8 cellular contexts compared by ENCODE assay signal in genomic region chr2:86808315-86809161, GRCh38. TPM values are rescaled to one million over a fixed set of nuclear protein-coding genes. Genes with fewer than 3 reads are reported as not detected.
DNase-seq lines count a peak whose midpoint lies in the region; ATAC-seq, FAIRE-seq and TF ChIP-seq lines count a peak whose summit lies in the region.

No MANE protein-coding gene starts in this region.

- peak overlapping the region; percentile 60 to 78 (median 61) for H3K4me3 ChIP-seq in keratinocyte (ENCODE audit: control insufficient read depth in 2 of 3, extremely low read depth in 1 of 3, insufficient read depth in 2 of 3, low read depth in 1 of 3, low read length in 3 of 3)

- H3K79me2 ChIP-seq in keratinocyte (ENCODE audit: control insufficient read depth, insufficient read depth, low read length) = no peaks in the 10 kb centered on the region

- DNase-seq in AG08395 (ENCODE audit: low spot score) (peak; percentile 93), NCI-H345 (lab: John Stamatoyannopoulos, UW) (peak; percentile 91), cerebellar nuclear complex (lab: John Stamatoyannopoulos, UW) (peak; percentile 15 to 73), keratinocyte (ENCODE audit: low read depth, low spot score) (no peak)
- DNase-seq in stimulated activated CD4-positive, alpha-beta T cell treated with anti-CD3 and anti-CD28 coated beads, Interleukin-12 subunit alpha, Interleukin-12 subunit beta, amount 100 ng/mL, for 48 hours (ENCODE audit: low read depth in 2 of 3, low spot score in 1 of 3) = peak; percentile 82 to 93 (median 86)

- H3K27me3 ChIP-seq in keratinocyte (ENCODE audit: control insufficient read depth, extremely low read depth, insufficient read depth, low read length) = peaks cover 14% of the 10 kb centered on the region

- FAIRE-seq in keratinocyte (lab: Jason Lieb, UNC) = peak; percentile 61

- H3K4me2 ChIP-seq in keratinocyte (ENCODE audit: control insufficient read depth, extremely low read depth, insufficient read depth, low read depth, low read length) = peak overlapping the region; percentile 70

- dilution Hi-C loops in keratinocyte (cut with MboI; ENCODE audit: extremely low pct_ligation_motif_present, low sequenced_read_pairs) = no loop called here

- H3K9me3 ChIP-seq in keratinocyte (ENCODE audit: control insufficient read depth, low read depth, low read length) = no peaks in the 10 kb centered on the region

- no peak overlapping the region for H3K27ac ChIP-seq in keratinocyte (ENCODE audit: control insufficient read depth, insufficient read depth, low read length)

- no peaks in the 10 kb centered on the region for H4K20me1 ChIP-seq in keratinocyte (ENCODE audit: control insufficient read depth, extremely low read depth, insufficient read depth, low read length)

- no peaks in the 10 kb centered on the region for H3K9me1 ChIP-seq in keratinocyte (ENCODE audit: control insufficient read depth, extremely low read depth, insufficient read depth, low read length)

- no peaks in the 10 kb centered on the region for H3K36me3 ChIP-seq in keratinocyte (ENCODE audit: control insufficient read depth in 2 of 2, extremely low read depth in 1 of 2, insufficient read depth in 2 of 2, low read length in 2 of 2)

- H3K9ac ChIP-seq in keratinocyte (ENCODE audit: control insufficient read depth, extremely low read depth, insufficient read depth, low read length) = peak overlapping the region; percentile 65

- peak; percentile 85 to 99 (median 91) for TF ChIP-seq CTCF in keratinocyte (optimal IDR thresholded peaks at IDR 0.05 in 1 of 3, IDR thresholded peaks at IDR 0.05 in 1 of 3, conservative IDR thresholded peaks at IDR 0.05 in 1 of 3; ENCODE audit: extremely low read depth in 1 of 3, insufficient read depth in 2 of 3, low read length in 3 of 3)

- peaks cover 5% of the 10 kb centered on the region for H3K4me1 ChIP-seq in keratinocyte (ENCODE audit: control insufficient read depth, extremely low read depth, insufficient read depth, low read length)

- peak overlapping the region; percentile 85 for H2AFZ ChIP-seq in keratinocyte (ENCODE audit: control insufficient read depth, low read length)

- ATAC-seq in GM19023 (IDR thresholded peaks at IDR 0.05; ENCODE audit: unreplicated experiment) (peak; percentile 94), HG03342 (IDR thresholded peaks at IDR 0.05; ENCODE audit: unreplicated experiment) (peak; percentile 93)
- ATAC-seq in activated CD4-positive, CD25-positive, alpha-beta regulatory T cell treated with anti-CD3 and anti-CD28 coated beads, Interleukin-2, amount 50 U/mL, for 24 hours = peak; percentile 93 to 96

RNA-seq across cellular contexts. Expression of gene CD8A, which starts 17.8 kb away (rescaled TPM):
- polyA plus RNA-seq in keratinocyte = 0.02 to 0.19 TPM (median 0.10 TPM) in 3 replicates
- polyA plus RNA-seq in keratinocyte (2011; ENCODE audit: low read depth) = not detected
- 0.13 and 0.23 TPM in 2 replicates for polyA plus RNA-seq in keratinocyte (2011; cell fraction: cytosol; rRNA removed)
- polyA plus RNA-seq in keratinocyte (2011; cell fraction: nucleus; rRNA removed) = 0.14 and 0.40 TPM in 2 replicates
- polyA plus RNA-seq in keratinocyte (2012; ENCODE audit: low replicate concordance) = 0.08 and 0.09 TPM in 2 replicates
- not detected in 3 replicates for polyA minus RNA-seq in keratinocyte
- polyA minus RNA-seq in keratinocyte (2011; cell fraction: cytosol; rRNA and poly(A)+ RNA removed) = not detected
- not detected in 2 replicates for polyA minus RNA-seq in keratinocyte (2011; cell fraction: nucleus; rRNA and poly(A)+ RNA removed)

RNA-seq across cellular contexts. Expression of gene CD8B, which starts 53.1 kb away (rescaled TPM):
- polyA plus RNA-seq in keratinocyte = not detected in 3 replicates
- not detected for polyA plus RNA-seq in keratinocyte (2011; ENCODE audit: low read depth)
- not detected in 2 replicates for polyA plus RNA-seq in keratinocyte (2011; cell fraction: cytosol; rRNA removed)
- not detected in 2 replicates for polyA plus RNA-seq in keratinocyte (2011; cell fraction: nucleus; rRNA removed)
- polyA plus RNA-seq in keratinocyte (2012; ENCODE audit: low replicate concordance) = not detected in 2 replicates
- not detected in 3 replicates for polyA minus RNA-seq in keratinocyte
- polyA minus RNA-seq in keratinocyte (2011; cell fraction: cytosol; rRNA and poly(A)+ RNA removed) = not detected
- not detected in 2 replicates for polyA minus RNA-seq in keratinocyte (2011; cell fraction: nucleus; rRNA and poly(A)+ RNA removed)
